ENCODE assay signal across 8 cellular contexts in genomic region chr10:56360583-56360966, GRCh38. TPM values are rescaled to one million over a fixed set of nuclear protein-coding genes. Genes with fewer than 3 reads are reported as not detected.
DNase-seq lines count a peak whose midpoint lies in the region; ATAC-seq and TF ChIP-seq lines count a peak whose summit lies in the region.

No MANE protein-coding gene starts in this region.

- peaks cover 34% of the 10 kb centered on the region for H3K79me2 ChIP-seq in mammary epithelial cell (ENCODE audit: insufficient read depth, low read length)

- intact Hi-C loops in mammary epithelial cell (cut with micrococcal nuclease) (loop anchor here (5.0 kb wide), 1 partner anchor 462 kb away; no protein-coding TSS in a partner anchor), mucosa of descending colon (cut with DNase I, micrococcal nuclease) (no loop called here)

- H3K4me1 ChIP-seq in mammary epithelial cell (ENCODE audit: insufficient read depth, low read length) (peaks cover 11% of the 10 kb centered on the region), mucosa of descending colon (ENCODE audit: low read depth) (peaks cover 8% of the 10 kb centered on the region)

- no peaks in the 10 kb centered on the region for H4K20me1 ChIP-seq in mammary epithelial cell (ENCODE audit: insufficient read depth, low read length)

- no peak for ATAC-seq in stimulated activated naive CD8-positive, alpha-beta T cell treated with anti-CD3 and anti-CD28 coated beads, Interleukin-15, Interleukin-2, amounts not matched to agents 100 U/mL and 50 U/mL, for 24 hours
- ATAC-seq in mucosa of descending colon (no peak), GM18909 (IDR thresholded peaks at IDR 0.05; ENCODE audit: poor library complexity, unreplicated experiment) (no peak), GM21528 (IDR thresholded peaks at IDR 0.05; ENCODE audit: low FRiP score, unreplicated experiment) (no peak)

- peaks cover 46% of the 10 kb centered on the region for H3K36me3 Mint-ChIP-seq in stimulated activated naive CD8-positive, alpha-beta T cell treated with anti-CD3 and anti-CD28 coated beads, Interleukin-15, Interleukin-2, amounts not matched to agents 100 ng/mL and 50 ng/mL, for 24 hours (ENCODE audit: low read depth)

- 5% methylated on average over 6 of the region's 6 CpGs for WGBS in mammary epithelial cell (ENCODE audit: low coverage, missing lambda C conversion rate)

- peak overlapping the region; percentile 65 for H3K27ac ChIP-seq in mammary epithelial cell (ENCODE audit: insufficient read depth, low read depth, low read length)

- H3K4me1 Mint-ChIP-seq in stimulated activated naive CD8-positive, alpha-beta T cell treated with anti-CD3 and anti-CD28 coated beads, Interleukin-15, Interleukin-2, amounts not matched to agents 100 ng/mL and 50 ng/mL, for 24 hours (ENCODE audit: low read depth) = peaks cover 41% of the 10 kb centered on the region

- H3K4me3 ChIP-seq in mammary epithelial cell (replicated peaks in 1 of 3; ENCODE audit: insufficient read depth in 1 of 3, low read depth in 2 of 3, low read length in 3 of 3) = peak overlapping the region; percentile 80 to 86 (median 85)
- H3K4me3 ChIP-seq in mucosa of descending colon = peak overlapping the region; percentile 31

- peak overlapping the region; percentile 78 for H3K9ac ChIP-seq in mammary epithelial cell (ENCODE audit: insufficient read depth, low read length)

- DNase-seq in stimulated activated naive CD8-positive, alpha-beta T cell treated with anti-CD3 and anti-CD28 coated beads, Interleukin-15, Interleukin-2, amounts not matched to agents 100 U/mL and 50 U/mL, for 24 hours = no peak
- DNase-seq in mammary epithelial cell (no peak), mucosa of descending colon (no peak), COR-L47 (lab: John Stamatoyannopoulos, UW) (no peak)
- no peak for DNase-seq in activated CD4-positive, alpha-beta T cell treated with anti-CD3 and anti-CD28 coated beads, Interleukin-2, amount 50 U/mL, for 48 hours

- peak overlapping the region; percentile 98 for H3K4me3 Mint-ChIP-seq in stimulated activated naive CD8-positive, alpha-beta T cell treated with anti-CD3 and anti-CD28 coated beads, Interleukin-15, Interleukin-2, amounts not matched to agents 100 ng/mL and 50 ng/mL, for 24 hours

- BruUV-seq in mammary epithelial cell (replicated peaks; lab: Mats Ljungman, UMichigan) = TSS peak; percentile 26

- H3K9me3 ChIP-seq in mammary epithelial cell (replicated peaks; ENCODE audit: insufficient read depth, low read length) (no peaks in the 10 kb centered on the region), mucosa of descending colon (no peaks in the 10 kb centered on the region)

- TF ChIP-seq CTCF in mammary epithelial cell (conservative IDR thresholded peaks at IDR 0.05 in 1 of 2, IDR thresholded peaks at IDR 0.05 in 1 of 2; ENCODE audit: extremely low read depth in 1 of 2, insufficient read depth in 1 of 2, low read depth in 1 of 2, low read length in 2 of 2) (no peak), mucosa of descending colon (IDR thresholded peaks at IDR 0.05) (no peak)

- H3K27me3 Mint-ChIP-seq in stimulated activated naive CD8-positive, alpha-beta T cell treated with anti-CD3 and anti-CD28 coated beads, Interleukin-15, Interleukin-2, amounts not matched to agents 100 ng/mL and 50 ng/mL, for 24 hours = no peaks in the 10 kb centered on the region

- peak overlapping the region; percentile 78 for H3K4me2 ChIP-seq in mammary epithelial cell (ENCODE audit: insufficient read depth, low read depth, low read length)

- CTCF ChIA-PET in mammary epithelial cell (lab: Charles Lee; ENCODE audit: low non-redundant PET) = no interaction called here

- H3K36me3 ChIP-seq in mammary epithelial cell (ENCODE audit: insufficient read depth, low read length) (peaks cover 3% of the 10 kb centered on the region), mucosa of descending colon (ENCODE audit: low read depth) (no peaks in the 10 kb centered on the region)

- H3K9me3 Mint-ChIP-seq in stimulated activated naive CD8-positive, alpha-beta T cell treated with anti-CD3 and anti-CD28 coated beads, Interleukin-15, Interleukin-2, amounts not matched to agents 100 ng/mL and 50 ng/mL, for 24 hours = no peaks in the 10 kb centered on the region

- dilution Hi-C loops in mammary epithelial cell (cut with HindIII; ENCODE audit: low sequenced_read_pairs) = no loop called here

- in situ Hi-C loops in mammary epithelial cell (cut with MboI; ENCODE audit: low sequenced_read_pairs in 2 of 2) = no loop called here

- H2AFZ ChIP-seq in mammary epithelial cell (ENCODE audit: low read depth, low read length) = peak overlapping the region; percentile 97

- no peaks in the 10 kb centered on the region for H3K27me3 ChIP-seq in mammary epithelial cell (ENCODE audit: insufficient read depth, low read length)

- peak overlapping the region; percentile 94 for H3K27ac Mint-ChIP-seq in stimulated activated naive CD8-positive, alpha-beta T cell treated with anti-CD3 and anti-CD28 coated beads, Interleukin-15, Interleukin-2, amounts not matched to agents 100 ng/mL and 50 ng/mL, for 24 hours

RNA-seq across cellular contexts. Expression of gene ZWINT, which starts 0.5 kb away (rescaled TPM):
- 10 to 100 TPM in 1 of 2 donors, 1 to 10 TPM in 1; 6.7 to 42.0 TPM for total RNA-seq in mammary epithelial cell
- polyA plus RNA-seq in mammary epithelial cell = 75.6 TPM
- 47.1 TPM for polyA minus RNA-seq in mammary epithelial cell
- 10 to 100 TPM in 2 of 3 donors, 1 to 10 TPM in 1; 5.2 to 32.5 (median 11.7) TPM for total RNA-seq in mucosa of descending colon
